In genomic region chr1:22277662-22278061, GRCh38 we compare ENCODE assay signal across 31 cellular contexts.
"Had no signal": no experiment of that assay in that cellular context is flagged by ENCODE, and none has a peak within 500 bp of the region (broad histone marks: within the 10 kb centered on the region; RNA-seq: fewer than 3 reads in every experiment).

No MANE protein-coding gene starts in this region.

- H3K27ac Mint-ChIP-seq: naive thymus-derived CD8-positive, alpha-beta T cell; natural killer cell treated with Interleukin-12 subunit alpha and Interleukin-12 subunit beta and Interleukin-15 and Interleukin-18, amount 100 ng/mL, for 72 hours; nephron progenitor cell; progenitor cell of endocrine pancreas; stimulated activated memory B cell treated with anti-CD40 and anti-IgM and Interleukin-4, amounts not matched to agents 10 μg/mL and 1 μg/mL and 100 μg/mL, for 72 hours had no signal

- H3K36me3 ChIP-seq: neutrophil, pancreas, right lobe of liver, sigmoid colon, spleen, suprapubic skin, tibial artery, transverse colon, upper lobe of left lung, vagina had no signal

- H3K4me1 ChIP-seq: pancreas, psoas muscle, right lobe of liver, sigmoid colon, spleen, testis, transverse colon, upper lobe of left lung had no signal

- H3K4me2 ChIP-seq: smooth muscle cell had no signal

- H3K9me3 Mint-ChIP-seq: natural killer cell treated with Interleukin-12 subunit alpha and Interleukin-12 subunit beta and Interleukin-15 and Interleukin-18, amount 100 ng/mL, for 72 hours; stimulated activated naive CD8-positive, alpha-beta T cell treated with anti-CD3 and anti-CD28 coated beads, Interleukin-15, amount 100 ng/mL, for 72 hours had no signal

- H3K27ac ChIP-seq: neutrophil, pancreas, psoas muscle, right lobe of liver, sigmoid colon, spleen, suprapubic skin, testis, tibial artery, transverse colon, upper lobe of left lung, vagina had no signal

- H3K4me3 Mint-ChIP-seq: naive thymus-derived CD8-positive, alpha-beta T cell; natural killer cell treated with Interleukin-12 subunit alpha and Interleukin-12 subunit beta and Interleukin-15 and Interleukin-18, amount 100 ng/mL, for 72 hours; nephron progenitor cell; neural crest cell; stimulated activated memory B cell treated with anti-CD40 and anti-IgM and Interleukin-4, amounts not matched to agents 10 μg/mL and 1 μg/mL and 100 μg/mL, for 72 hours; stimulated activated naive CD8-positive, alpha-beta T cell treated with anti-CD3 and anti-CD28 coated beads, Interleukin-15, amount 100 ng/mL, for 72 hours had no signal

- DNase-seq: nephron progenitor cell; nucleus accumbens; psoas muscle; right cardiac atrium; right lobe of liver; sigmoid colon; spleen; stimulated activated CD4-positive, alpha-beta T cell treated with anti-CD3 and anti-CD28 coated beads, Interleukin-12 subunit alpha, Interleukin-12 subunit beta, amount 100 ng/mL, for 4 hours; stimulated activated CD4-positive, alpha-beta T cell treated with anti-CD3 and anti-CD28 coated beads, Interleukin-1b, Interleukin-23, amount 100 ng/mL, for 48 hours; stimulated activated CD4-positive, alpha-beta T cell treated with anti-CD3 and anti-CD28 coated beads, Interleukin-4, amount 100 ng/mL, for 1 hour; stimulated activated CD4-positive, alpha-beta T cell treated with anti-CD3 and anti-CD28 coated beads, Interleukin-4, amount 100 ng/mL, for 4 hours; stimulated activated CD8-positive, alpha-beta memory T cell treated with anti-CD3 and anti-CD28 coated beads, Interleukin-4, amount 100 ng/mL, for 48 hours; stimulated activated naive CD4-positive, alpha-beta T cell; stimulated activated naive CD8-positive, alpha-beta T cell treated with anti-CD3 and anti-CD28 coated beads, Interleukin-15, amount 100 ng/mL, for 72 hours; stimulated activated naive CD8-positive, alpha-beta T cell treated with anti-CD3 and anti-CD28 coated beads, Interleukin-15, Interleukin-2, amounts not matched to agents 100 U/mL and 50 U/mL, for 24 hours; substantia nigra; testis; tibial artery; transverse colon; upper lobe of left lung had no signal

- H3K4me1 Mint-ChIP-seq: naive thymus-derived CD8-positive, alpha-beta T cell; neural crest cell; stimulated activated memory B cell treated with anti-CD40 and anti-IgM and Interleukin-4, amounts not matched to agents 10 μg/mL and 1 μg/mL and 100 μg/mL, for 72 hours; stimulated activated naive CD8-positive, alpha-beta T cell treated with anti-CD3 and anti-CD28 coated beads, Interleukin-15, amount 100 ng/mL, for 72 hours had no signal

- H3K4me3 ChIP-seq: pancreas, psoas muscle, right lobe of liver, sigmoid colon, smooth muscle cell, spleen, suprapubic skin, testis, tibial artery, transverse colon, upper lobe of left lung, vagina had no signal

- FAIRE-seq: pancreas, urothelium cell line had no signal

- H3K27me3 ChIP-seq: pancreas, sigmoid colon, suprapubic skin, testis, transverse colon, upper lobe of left lung, vagina had no signal

- H3K36me3 Mint-ChIP-seq: natural killer cell treated with Interleukin-12 subunit alpha and Interleukin-12 subunit beta and Interleukin-15 and Interleukin-18, amount 100 ng/mL, for 72 hours had no signal

- H3K9me3 ChIP-seq: neutrophil, pancreas, psoas muscle, right lobe of liver, sigmoid colon, suprapubic skin, testis, tibial artery, transverse colon, vagina had no signal
